ENCODE assay signal across 16 cellular contexts in genomic region chr19:9570255-9570654, GRCh38. TPM values are rescaled to one million over a fixed set of nuclear protein-coding genes. Genes with fewer than 3 reads are reported as not detected.
DNase-seq lines count a peak whose midpoint lies in the region; ATAC-seq lines count a peak whose summit lies in the region.
"Had no signal": no experiment of that assay in that cellular context is flagged by ENCODE, and none has a peak within 500 bp of the region (broad histone marks: within the 10 kb centered on the region; RNA-seq: fewer than 3 reads in every experiment).

No MANE protein-coding gene starts in this region.

- peaks cover 0 to 5% (median 0%) of the 10 kb centered on the region in 11 experiments; a peak in 2 of 22 replicates for H3K27me3 ChIP-seq in BLaER1 treated with 17β-estradiol and CSF1 and Interleukin-3, amounts not matched to agents 10 nM and 100 nM
- no peaks in the 10 kb centered on the region for H3K27me3 ChIP-seq in duodenal mucosa (ENCODE audit: control insufficient read depth in 1 of 2, insufficient read depth in 2 of 2, low read length in 2 of 2)
- H3K27me3 ChIP-seq in trophoblast cell (ENCODE audit: insufficient read depth, low read length) = no peaks in the 10 kb centered on the region

- no peak overlapping the region for H2BK120ac ChIP-seq in trophoblast cell (ENCODE audit: insufficient read depth, low read length, poor library complexity)

- peaks cover 96 to 100% (median 100%) of the 10 kb centered on the region in 11 experiments for H3K36me3 ChIP-seq in BLaER1 treated with 17β-estradiol and CSF1 and Interleukin-3, amounts not matched to agents 10 nM and 100 nM
- H3K36me3 ChIP-seq in duodenal mucosa (ENCODE audit: control insufficient read depth in 1 of 2, insufficient read depth in 2 of 2, low read length in 2 of 2) (peaks cover 43 to 51% of the 10 kb centered on the region in 2 donors), trophoblast cell (ENCODE audit: control insufficient read depth in 1 of 2, insufficient read depth in 2 of 2, low read length in 2 of 2) (peaks cover 23 to 30% of the 10 kb centered on the region in 2 experiments)

- DNase-seq in trophoblast cell (peak; percentile 56 to 61), NAMALWA (ENCODE audit: low spot score) (no peak)
- no peak for DNase-seq in activated CD4-positive, CD25-positive, alpha-beta regulatory T cell treated with anti-CD3 and anti-CD28 coated beads, Interleukin-2, amount 50 U/mL, for 72 hours
- DNase-seq: CD4-positive, alpha-beta T cell; CD8-positive, alpha-beta memory T cell; DMS 273 treated with DMSO at 0.1 percent for 48 hours; DMS79; EL; GDM1; GOT3; HFFc6 had no signal

- peak overlapping the region; percentile 24 for H3K4ac ChIP-seq in trophoblast cell (ENCODE audit: low read depth, low read length)

- no peak overlapping the region for H3K9ac ChIP-seq in BLaER1 treated with 17β-estradiol and CSF1 and Interleukin-3, amounts not matched to agents 10 nM and 100 nM
- H3K9ac ChIP-seq in duodenal mucosa (ENCODE audit: low read depth in 1 of 2, low read length in 2 of 2) (no peak overlapping the region), trophoblast cell (ENCODE audit: low read length) (no peak overlapping the region)

- no peak overlapping the region for H3K14ac ChIP-seq in trophoblast cell (ENCODE audit: low read length)

- no peak overlapping the region for H3K27ac ChIP-seq in BLaER1 treated with 17β-estradiol and CSF1 and Interleukin-3, amounts not matched to agents 10 nM and 100 nM
- H3K27ac ChIP-seq in duodenal mucosa (ENCODE audit: low read depth, low read length) (no peak overlapping the region), trophoblast cell (ENCODE audit: low read depth, low read length) (no peak overlapping the region)

- H3K9me3 ChIP-seq in BLaER1 treated with 17β-estradiol and CSF1 and Interleukin-3, amounts not matched to agents 10 nM and 100 nM (replicated peaks in 1 of 11) = peaks cover 100% of the 10 kb centered on the region in 11 experiments
- H3K9me3 ChIP-seq in duodenal mucosa (ENCODE audit: control insufficient read depth in 1 of 2, low read length in 2 of 2) (peaks cover 87 to 96% of the 10 kb centered on the region in 2 donors), trophoblast cell (ENCODE audit: insufficient read depth, low read depth, low read length) (peaks cover 12% of the 10 kb centered on the region)

- H3K4me3 ChIP-seq in BLaER1 treated with 17β-estradiol and CSF1 and Interleukin-3, amounts not matched to agents 10 nM and 100 nM = peak overlapping the region in 9 of 10 experiments; percentile 10 to 43 (median 35); a peak in 11 of 20 replicates
- H3K4me3 ChIP-seq in duodenal mucosa (ENCODE audit: low read depth in 1 of 2, low read length in 2 of 2) = peak overlapping the region; percentile 26 to 34
- no peak overlapping the region for H3K4me3 ChIP-seq in trophoblast cell (ENCODE audit: low read depth, low read length)
- H3K4me3 ChIP-seq: GM12878, HAP-1 had no signal

- WGBS in trophoblast cell (ENCODE audit: extremely low coverage, insufficient coverage, insufficient read length) = no CpG with 5 or more reads among the region's 6 CpGs

- no peak overlapping the region for H2BK5ac ChIP-seq in trophoblast cell (ENCODE audit: low read depth, low read length, poor library complexity)

- H2AFZ ChIP-seq in trophoblast cell (ENCODE audit: insufficient read depth, low read length, poor library complexity) = no peak overlapping the region

- no peak overlapping the region for H4K91ac ChIP-seq in trophoblast cell (ENCODE audit: low read depth, low read length)

- no peak overlapping the region for H3K18ac ChIP-seq in trophoblast cell (ENCODE audit: low read length)

- no peak overlapping the region for H4K8ac ChIP-seq in trophoblast cell (ENCODE audit: low read depth, low read length)

- H3K79me1 ChIP-seq in trophoblast cell (ENCODE audit: low read length) = no peaks in the 10 kb centered on the region

- H4K12ac ChIP-seq in trophoblast cell (ENCODE audit: low read depth, low read length) = no peak overlapping the region

- no peak overlapping the region for H3K4me2 ChIP-seq in BLaER1 treated with 17β-estradiol and CSF1 and Interleukin-3, amounts not matched to agents 10 nM and 100 nM
- no peak overlapping the region for H3K4me2 ChIP-seq in trophoblast cell (ENCODE audit: low read length)

- no peak for ATAC-seq in GM19463 (IDR thresholded peaks at IDR 0.05; ENCODE audit: unreplicated experiment)
- ATAC-seq: GM12878 had no signal

- H3K4me1 ChIP-seq in BLaER1 treated with 17β-estradiol and CSF1 and Interleukin-3, amounts not matched to agents 10 nM and 100 nM = peaks cover 0 to 6% (median 0%) of the 10 kb centered on the region in 10 experiments; a peak in 4 of 20 replicates
- H3K4me1 ChIP-seq in duodenal mucosa (ENCODE audit: control insufficient read depth in 1 of 2, insufficient read depth in 2 of 2, low read length in 2 of 2) = no peaks in the 10 kb centered on the region
- peaks cover 0 to 2% of the 10 kb centered on the region in 2 experiments for H3K4me1 ChIP-seq in trophoblast cell (ENCODE audit: control insufficient read depth in 1 of 2, insufficient read depth in 2 of 2, low read length in 2 of 2)
- H3K4me1 ChIP-seq: HAP-1 had no signal

- peaks cover 0 to 68% (median 0%) of the 10 kb centered on the region in 11 experiments; a peak in 8 of 22 replicates for H4K20me1 ChIP-seq in BLaER1 treated with 17β-estradiol and CSF1 and Interleukin-3, amounts not matched to agents 10 nM and 100 nM

- H2BK12ac ChIP-seq in trophoblast cell (ENCODE audit: low read length) = no peak overlapping the region

- H3K23ac ChIP-seq in trophoblast cell (ENCODE audit: low read length) = no peak overlapping the region

- no peak overlapping the region for H2AK5ac ChIP-seq in trophoblast cell (ENCODE audit: low read length)

- H3K79me2 ChIP-seq in trophoblast cell (ENCODE audit: control insufficient read depth, insufficient read depth, low read length, poor library complexity) = peaks cover 20% of the 10 kb centered on the region

RNA-seq across cellular contexts. Expression of gene ZNF121, which starts 14.0 kb away (rescaled TPM):
- 24.2 and 25.1 TPM in 2 replicates for polyA plus RNA-seq in trophoblast cell (2013)

RNA-seq across cellular contexts. Expression of gene ZNF426, which starts 31.8 kb away (rescaled TPM):
- 8.0 and 8.2 TPM in 2 replicates for polyA plus RNA-seq in trophoblast cell (2013)

RNA-seq across cellular contexts. Expression of gene ZNF561, which starts 50.8 kb away (rescaled TPM):
- 34.5 and 34.6 TPM in 2 replicates for polyA plus RNA-seq in trophoblast cell (2013)

Comparison
In these comparisons a context has a peak if more than half of its experiments do, and no peak if none do; other contexts are left out.
1. DNase-seq: peak in trophoblast cell (2 of 2); none in activated CD4-positive, CD25-positive, alpha-beta regulatory T cell treated with anti-CD3 and anti-CD28 coated beads, Interleukin-2, amount 50 U/mL, for 72 hours (single experiment) and NAMALWA (single experiment).